ENCODE assay signal across 14 cellular contexts in genomic region chr6:85975957-85976356, GRCh38.
A peak's percentile ranks its signal among the peaks of the same experiment; 100 is the strongest.
DNase-seq lines count a peak whose midpoint lies in the region; ATAC-seq and TF ChIP-seq lines count a peak whose summit lies in the region.
"Had no signal": no experiment of that assay in that cellular context is flagged by ENCODE, and none has a peak within 500 bp of the region (broad histone marks: within the 10 kb centered on the region; RNA-seq: fewer than 3 reads in every experiment).

No MANE protein-coding gene starts in this region.

- no peak for DNase-seq in nephron progenitor cell
- DNase-seq in activated CD4-positive, alpha-beta memory T cell treated with anti-CD3 and anti-CD28 coated beads, Interleukin-2, amount 10 ng/mL, durations not matched to agents 7 days and 5 days: no peak
- DNase-seq: body of pancreas, hippocampal formation, NCI-H187 treated with DMSO at 0.1 percent for 48 hours, NCI-H510A treated with DMSO at 0.1 percent for 48 hours, occipital lobe had no signal

- TF ChIP-seq CTCF in nephron progenitor cell (IDR thresholded peaks at IDR 0.05): no peak

- no peaks in the 10 kb centered on the region for H3K36me3 Mint-ChIP-seq in nephron progenitor cell (ENCODE audit: low read depth)
- H3K36me3 Mint-ChIP-seq in activated CD4-positive, alpha-beta memory T cell treated with anti-CD3 and anti-CD28 coated beads, Interleukin-2, amount 10 ng/mL, durations not matched to agents 7 days and 5 days (ENCODE audit: low read depth): no peaks in the 10 kb centered on the region
- H3K36me3 Mint-ChIP-seq: stimulated activated memory B cell treated with anti-CD40 and anti-IgM and Interleukin-4, amounts not matched to agents 10 μg/mL and 1 μg/mL and 100 μg/mL, for 72 hours had no signal

- no peak overlapping the region for H3K27ac Mint-ChIP-seq in nephron progenitor cell
- no peak overlapping the region for H3K27ac Mint-ChIP-seq in activated CD4-positive, alpha-beta memory T cell treated with anti-CD3 and anti-CD28 coated beads, Interleukin-2, amount 10 ng/mL, durations not matched to agents 7 days and 5 days
- H3K27ac Mint-ChIP-seq: stimulated activated memory B cell treated with anti-CD40 and anti-IgM and Interleukin-4, amounts not matched to agents 10 μg/mL and 1 μg/mL and 100 μg/mL, for 72 hours had no signal

- ATAC-seq in GM18498 (IDR thresholded peaks at IDR 0.05; ENCODE audit: unreplicated experiment) (peak; percentile 80), GM19395 (IDR thresholded peaks at IDR 0.05; ENCODE audit: unreplicated experiment) (peak; percentile 84), GM21825 (IDR thresholded peaks at IDR 0.05; ENCODE audit: unreplicated experiment) (peak; percentile 67), HG03432 (IDR thresholded peaks at IDR 0.05; ENCODE audit: unreplicated experiment) (peak; percentile 84), esophagus mucosa (no peak), HG02970 (IDR thresholded peaks at IDR 0.05; ENCODE audit: low FRiP score, unreplicated experiment) (no peak)
- ATAC-seq: body of pancreas; stimulated activated memory B cell treated with anti-CD40 and anti-IgM and Interleukin-4, amounts not matched to agents 10 μg/mL and 1 μg/mL and 100 μg/mL, for 72 hours had no signal

- POLR2A ChIA-PET in activated CD4-positive, alpha-beta memory T cell treated with anti-CD3 and anti-CD28 coated beads, Interleukin-2, amount 10 ng/mL, durations not matched to agents 7 days and 5 days (lab: Charles Lee): no interaction called here

- H3K9me3 Mint-ChIP-seq in nephron progenitor cell: peaks cover 5% of the 10 kb centered on the region
- H3K9me3 Mint-ChIP-seq in activated CD4-positive, alpha-beta memory T cell treated with anti-CD3 and anti-CD28 coated beads, Interleukin-2, amount 10 ng/mL, durations not matched to agents 7 days and 5 days: no peaks in the 10 kb centered on the region
- H3K9me3 Mint-ChIP-seq: stimulated activated memory B cell treated with anti-CD40 and anti-IgM and Interleukin-4, amounts not matched to agents 10 μg/mL and 1 μg/mL and 100 μg/mL, for 72 hours had no signal

- H3K4me3 Mint-ChIP-seq in nephron progenitor cell: no peak overlapping the region
- H3K4me3 Mint-ChIP-seq in activated CD4-positive, alpha-beta memory T cell treated with anti-CD3 and anti-CD28 coated beads, Interleukin-2, amount 10 ng/mL, durations not matched to agents 7 days and 5 days: no peak overlapping the region
- H3K4me3 Mint-ChIP-seq: stimulated activated memory B cell treated with anti-CD40 and anti-IgM and Interleukin-4, amounts not matched to agents 10 μg/mL and 1 μg/mL and 100 μg/mL, for 72 hours had no signal

- no peaks in the 10 kb centered on the region for H3K27me3 Mint-ChIP-seq in nephron progenitor cell (ENCODE audit: low read depth, poor library complexity)
- no peaks in the 10 kb centered on the region for H3K27me3 Mint-ChIP-seq in activated CD4-positive, alpha-beta memory T cell treated with anti-CD3 and anti-CD28 coated beads, Interleukin-2, amount 10 ng/mL, durations not matched to agents 7 days and 5 days
- H3K27me3 Mint-ChIP-seq: stimulated activated memory B cell treated with anti-CD40 and anti-IgM and Interleukin-4, amounts not matched to agents 10 μg/mL and 1 μg/mL and 100 μg/mL, for 72 hours had no signal

- no peaks in the 10 kb centered on the region for H3K4me1 Mint-ChIP-seq in nephron progenitor cell
- no peaks in the 10 kb centered on the region for H3K4me1 Mint-ChIP-seq in activated CD4-positive, alpha-beta memory T cell treated with anti-CD3 and anti-CD28 coated beads, Interleukin-2, amount 10 ng/mL, durations not matched to agents 7 days and 5 days
- H3K4me1 Mint-ChIP-seq: stimulated activated memory B cell treated with anti-CD40 and anti-IgM and Interleukin-4, amounts not matched to agents 10 μg/mL and 1 μg/mL and 100 μg/mL, for 72 hours had no signal

- CTCF ChIA-PET in activated CD4-positive, alpha-beta memory T cell treated with anti-CD3 and anti-CD28 coated beads, Interleukin-2, amount 10 ng/mL, durations not matched to agents 7 days and 5 days (lab: Charles Lee): no interaction called here

Comparison
In these comparisons a context has a peak if more than half of its experiments do, and no peak if none do; other contexts are left out.
1. ATAC-seq: peak in GM18498 (single experiment), GM19395 (single experiment), GM21825 (single experiment) and HG03432 (single experiment); none in esophagus mucosa (single experiment) and HG02970 (single experiment).